2 cellular contexts compared by ENCODE assay signal in genomic region chr15:101694261-101694660, GRCh38.
TF ChIP-seq lines count a peak whose summit lies in the region.

No MANE protein-coding gene starts in this region.

TF ChIP-seq in IMR-90, 13 proteins besides CTCF, POLR2A, EP300 and RAD21:
- no peak for TF ChIP-seq RCOR1 (IDR thresholded peaks at IDR 0.05; ENCODE audit: insufficient replicate concordance, low read length)
- no peak for TF ChIP-seq ELK1 (IDR thresholded peaks at IDR 0.05; ENCODE audit: borderline replicate concordance, low read depth, low read length)
- no peak for TF ChIP-seq SMC3 (IDR thresholded peaks at IDR 0.05; ENCODE audit: low read depth, low read length)
- no peak for TF ChIP-seq NFE2L2 (IDR thresholded peaks at IDR 0.05; ENCODE audit: low read depth, low read length)
- TF ChIP-seq CHD1 (IDR thresholded peaks at IDR 0.05; ENCODE audit: low read depth, low read length), result no peak
- TF ChIP-seq MAZ (IDR thresholded peaks at IDR 0.05; ENCODE audit: borderline replicate concordance, low read depth, low read length), result no peak
- TF ChIP-seq RFX5 (IDR thresholded peaks at IDR 0.05; ENCODE audit: low read depth, low read length), result no peak

TF ChIP-seq in H1, 55 proteins besides CTCF, POLR2A, EP300 and RAD21:
- TF ChIP-seq PHF8 (conservative IDR thresholded peaks at IDR 0.05; ENCODE audit: low read depth, low read length) (no peak), EGR1 (IDR thresholded peaks at IDR 0.05; ENCODE audit: borderline replicate concordance, low read depth, low read length) (no peak), CHD7 (IDR thresholded peaks at IDR 0.05; ENCODE audit: insufficient replicate concordance, low read length) (no peak), SRF (IDR thresholded peaks at IDR 0.05; ENCODE audit: low read depth, low read length) (no peak), JUND (IDR thresholded peaks at IDR 0.05; ENCODE audit: low read length) (no peak)
